13 cellular contexts compared by ENCODE assay signal in the genomic region with DNA sequence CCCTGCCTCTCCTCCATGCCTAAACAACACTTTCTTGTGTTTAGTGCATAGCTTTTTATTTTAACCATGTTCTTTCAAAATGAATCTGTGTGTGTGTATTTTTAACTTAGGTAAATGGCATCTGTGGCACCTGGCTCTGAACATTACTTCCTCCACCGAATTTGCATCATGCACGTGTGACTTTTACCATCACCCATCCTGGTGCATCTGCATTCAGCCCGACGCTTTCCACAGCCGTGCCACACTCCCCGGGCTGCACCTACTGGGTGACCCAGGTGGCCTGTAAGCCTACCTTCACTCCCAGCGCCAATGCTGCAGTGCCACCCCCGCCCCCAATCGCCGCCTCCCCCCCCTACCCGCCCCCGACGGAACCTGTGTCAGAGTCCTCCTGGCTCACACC. TPM values are rescaled to one million over a fixed set of nuclear protein-coding genes. Genes with fewer than 3 reads are reported as not detected.
A peak's percentile ranks its signal among the peaks of the same experiment; 100 is the strongest.
DNase-seq lines count a peak whose midpoint lies in the region; ATAC-seq lines count a peak whose summit lies in the region.
"Had no signal": no experiment of that assay in that cellular context is flagged by ENCODE, and none has a peak within 500 bp of the region (broad histone marks: within the 10 kb centered on the region; RNA-seq: fewer than 3 reads in every experiment).

No MANE protein-coding gene starts in this region.

- H3K27ac Mint-ChIP-seq in stimulated activated naive B cell treated with anti-CD40 and anti-IgM and Interleukin-4, amounts not matched to agents 10 μg/mL and 1 μg/mL and 100 μg/mL, for 72 hours = no peak overlapping the region
- no peak overlapping the region for H3K27ac Mint-ChIP-seq in activated CD4-positive, alpha-beta T cell treated with anti-CD3 and anti-CD28 coated beads, Interleukin-2, amount 10 ng/mL, durations not matched to agents 24 days and 14 days

- H3K9me3 Mint-ChIP-seq in stimulated activated naive B cell treated with anti-CD40 and anti-IgM and Interleukin-4, amounts not matched to agents 10 μg/mL and 1 μg/mL and 100 μg/mL, for 72 hours = no peaks in the 10 kb centered on the region
- no peaks in the 10 kb centered on the region for H3K9me3 Mint-ChIP-seq in activated CD4-positive, alpha-beta T cell treated with anti-CD3 and anti-CD28 coated beads, Interleukin-2, amount 10 ng/mL, durations not matched to agents 24 days and 14 days

- H3K4me1 Mint-ChIP-seq in stimulated activated naive B cell treated with anti-CD40 and anti-IgM and Interleukin-4, amounts not matched to agents 10 μg/mL and 1 μg/mL and 100 μg/mL, for 72 hours = peaks cover 50 to 72% of the 10 kb centered on the region in 2 donors
- no peaks in the 10 kb centered on the region for H3K4me1 Mint-ChIP-seq in activated CD4-positive, alpha-beta T cell treated with anti-CD3 and anti-CD28 coated beads, Interleukin-2, amount 10 ng/mL, durations not matched to agents 24 days and 14 days

- no peaks in the 10 kb centered on the region for H3K36me3 Mint-ChIP-seq in stimulated activated naive B cell treated with anti-CD40 and anti-IgM and Interleukin-4, amounts not matched to agents 10 μg/mL and 1 μg/mL and 100 μg/mL, for 72 hours
- H3K36me3 Mint-ChIP-seq in activated CD4-positive, alpha-beta T cell treated with anti-CD3 and anti-CD28 coated beads, Interleukin-2, amount 10 ng/mL, durations not matched to agents 24 days and 14 days (ENCODE audit: low read depth) = no peaks in the 10 kb centered on the region

- peak; percentile 57 for DNase-seq in stimulated activated naive B cell treated with anti-CD40 and anti-IgM and Interleukin-4, amounts not matched to agents 10 μg/mL and 1 μg/mL and 100 μg/mL, for 72 hours
- DNase-seq in HT-29 (ENCODE audit: low spot score) = no peak
- no peak for DNase-seq in activated CD4-positive, alpha-beta T cell treated with anti-CD3 and anti-CD28 coated beads, Interleukin-2, amount 10 ng/mL, durations not matched to agents 24 days and 14 days
- no peak for DNase-seq in activated CD4-positive, alpha-beta T cell treated with anti-CD3 and anti-CD28 coated beads for 1 hour
- DNase-seq: activated T-cell treated with anti-CD3 and anti-CD28 coated beads for 4 hours, amygdala, Calu3, NCI-H446 treated with DMSO at 0.1 percent for 48 hours, right lobe of liver had no signal

- H3K27me3 Mint-ChIP-seq in stimulated activated naive B cell treated with anti-CD40 and anti-IgM and Interleukin-4, amounts not matched to agents 10 μg/mL and 1 μg/mL and 100 μg/mL, for 72 hours = peaks cover 16 to 27% of the 10 kb centered on the region in 2 donors
- H3K27me3 Mint-ChIP-seq in activated CD4-positive, alpha-beta T cell treated with anti-CD3 and anti-CD28 coated beads, Interleukin-2, amount 10 ng/mL, durations not matched to agents 24 days and 14 days = peaks cover 2% of the 10 kb centered on the region

- intact Hi-C loops in activated CD4-positive, alpha-beta T cell treated with anti-CD3 and anti-CD28 coated beads, Interleukin-2, amount 10 ng/mL, durations not matched to agents 24 days and 14 days (cut with micrococcal nuclease) = no loop called here

- ATAC-seq in GM19023 (IDR thresholded peaks at IDR 0.05; ENCODE audit: unreplicated experiment) (peak; percentile 56), GM21786 (IDR thresholded peaks at IDR 0.05; ENCODE audit: unreplicated experiment) (peak; percentile 59), HG03469 (IDR thresholded peaks at IDR 0.05; ENCODE audit: unreplicated experiment) (peak; percentile 39)
- peak; percentile 79 to 86 for ATAC-seq in stimulated activated naive B cell treated with anti-CD40 and anti-IgM and Interleukin-4, amounts not matched to agents 10 μg/mL and 1 μg/mL and 100 μg/mL, for 72 hours (replicated peaks)

- peak overlapping the region; percentile 23 to 54 for H3K4me3 Mint-ChIP-seq in stimulated activated naive B cell treated with anti-CD40 and anti-IgM and Interleukin-4, amounts not matched to agents 10 μg/mL and 1 μg/mL and 100 μg/mL, for 72 hours
- H3K4me3 Mint-ChIP-seq in activated CD4-positive, alpha-beta T cell treated with anti-CD3 and anti-CD28 coated beads, Interleukin-2, amount 10 ng/mL, durations not matched to agents 24 days and 14 days = no peak overlapping the region

RNA-seq across cellular contexts. Expression of a gene that starts 12.7 kb away (rescaled TPM):
- not detected in 2 replicates for total RNA-seq in HT-29 (2014; rRNA removed; shearing (Covaris generic))
- total RNA-seq in activated CD4-positive, alpha-beta T cell treated with anti-CD3 and anti-CD28 coated beads, Interleukin-2, amount 10 ng/mL, durations not matched to agents 24 days and 14 days = not detected in 2 replicates
- total RNA-seq: Calu3, M059J had no signal

RNA-seq across cellular contexts. Expression of a gene that starts 49.8 kb away (rescaled TPM):
- not detected in 2 replicates for total RNA-seq in HT-29 (2014; rRNA removed; shearing (Covaris generic))
- total RNA-seq in activated CD4-positive, alpha-beta T cell treated with anti-CD3 and anti-CD28 coated beads, Interleukin-2, amount 10 ng/mL, durations not matched to agents 24 days and 14 days = not detected in 2 replicates
- total RNA-seq: Calu3, M059J had no signal
